ENCODE assay signal across 9 cellular contexts in genomic region chr19:29873801-29874575, GRCh38.
DNase-seq lines count a peak whose midpoint lies in the region; ATAC-seq, FAIRE-seq and TF ChIP-seq lines count a peak whose summit lies in the region.
"Had no signal": no experiment of that assay in that cellular context is flagged by ENCODE, and none has a peak within 500 bp of the region (broad histone marks: within the 10 kb centered on the region; RNA-seq: fewer than 3 reads in every experiment).

No MANE protein-coding gene starts in this region.

- no peak for TF ChIP-seq EP300 in tibial nerve (IDR thresholded peaks at IDR 0.05)

- 27 to 40% methylated on average over 27 to 39 of the region's 40 CpGs for WGBS in tibial nerve, 2 donors

- TF ChIP-seq CTCF in left ventricle myocardium inferior (IDR thresholded peaks at IDR 0.05; ENCODE audit: borderline replicate concordance) = peak; percentile 42
- TF ChIP-seq CTCF in tibial nerve (IDR thresholded peaks at IDR 0.05) = peak in 2 of 5 experiments; percentile 4 to 8
- no peak for TF ChIP-seq CTCF in D721Med (IDR thresholded peaks at IDR 0.05; ENCODE audit: insufficient read depth, missing control alignments)

- H3K4me3 ChIP-seq in left ventricle myocardium inferior (peak overlapping the region; percentile 69), SK-N-MC (peak overlapping the region; percentile 73), iPS-18c (ENCODE audit: insufficient read depth, low read depth, low read length) (peak overlapping the region; percentile 67; the same call in 1 of the 2 replicates), tibial nerve (peak overlapping the region in 3 of 4 donors; percentile 27 to 58 (median 51))

- H3K27me3 ChIP-seq in left ventricle myocardium inferior (ENCODE audit: low read depth) (peaks cover 63% of the 10 kb centered on the region), tibial nerve (peaks cover 0 to 32% of the 10 kb centered on the region in 2 donors)

- intact Hi-C loops in left ventricle myocardium inferior (cut with micrococcal nuclease) (loop anchor here (5.0 to 10.0 kb wide), 2 partner anchors 102 to 139 kb away; no protein-coding TSS in a partner anchor), left ventricle myocardium superior (cut with micrococcal nuclease) (loop anchor here (5.0 kb wide), 1 partner anchor 102 kb away; no protein-coding TSS in a partner anchor)

- FAIRE-seq in D721Med (lab: Jason Lieb, UNC) = no peak

- no peak overlapping the region for H3K27ac ChIP-seq in left ventricle myocardium inferior (replicated peaks)
- no peak overlapping the region for H3K27ac ChIP-seq in SK-N-MC
- H3K27ac ChIP-seq in tibial nerve = no peak overlapping the region

- H3K36me3 ChIP-seq in left ventricle myocardium inferior (no peaks in the 10 kb centered on the region), SK-N-MC (ENCODE audit: insufficient read depth, low read length) (no peaks in the 10 kb centered on the region), tibial nerve (no peaks in the 10 kb centered on the region)

- H3K9me3 ChIP-seq in left ventricle myocardium inferior (replicated peaks) (no peaks in the 10 kb centered on the region), SK-N-MC (ENCODE audit: low read depth, low read length) (no peaks in the 10 kb centered on the region), iPS-18c (ENCODE audit: control insufficient read depth, insufficient read depth, low read length) (no peaks in the 10 kb centered on the region), tibial nerve (peaks cover 0 to 1% (median 0%) of the 10 kb centered on the region in 4 donors)

- no peak for ATAC-seq in left ventricle myocardium superior

- DNase-seq in left ventricle myocardium inferior (no peak), left ventricle myocardium superior (no peak), SK-N-MC (ENCODE audit: low read depth, low spot score) (no peak), tibial nerve (ENCODE audit: low spot score in 2 of 2) (no peak), C1 segment of cervical spinal cord (lab: John Stamatoyannopoulos, UW) (no peak), mesenteric fat pad (ENCODE audit: low spot score) (no peak), D721Med (ENCODE audit: insufficient read length, low spot score) (no peak)
- DNase-seq: NCI-H774 had no signal

- peaks cover 40% of the 10 kb centered on the region for H3K4me1 ChIP-seq in left ventricle myocardium inferior
- peaks cover 0 to 23% (median 7%) of the 10 kb centered on the region in 4 donors for H3K4me1 ChIP-seq in tibial nerve

- no peak for TF ChIP-seq POLR2A in tibial nerve (IDR thresholded peaks at IDR 0.05)

- H3K9ac ChIP-seq in SK-N-MC (ENCODE audit: insufficient read length) = no peak overlapping the region
